Comparison of ENCODE assay signal across 23 cellular contexts in the genomic region with DNA sequence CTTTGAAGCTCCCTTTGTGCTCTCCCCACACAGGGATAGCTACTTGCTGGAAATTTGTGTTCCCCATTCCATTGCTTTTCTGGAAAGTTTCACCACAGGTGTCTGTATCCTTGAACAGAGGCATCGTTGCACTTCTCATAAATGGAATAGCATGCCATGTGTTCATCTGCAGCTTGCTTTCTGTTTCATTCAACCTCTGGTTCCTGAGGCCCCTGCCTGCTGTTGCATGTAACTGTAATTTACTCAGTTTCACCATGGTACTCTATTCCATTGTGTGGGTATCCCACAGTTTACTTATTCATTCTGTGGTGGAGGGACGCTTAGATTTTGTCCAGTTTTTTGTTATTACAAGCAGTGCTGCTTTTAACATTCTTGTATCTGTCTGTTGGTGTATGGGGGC. TPM values are rescaled to one million over a fixed set of nuclear protein-coding genes. Genes with fewer than 3 reads are reported as not detected.
DNase-seq lines count a peak whose midpoint lies in the region; ATAC-seq and TF ChIP-seq lines count a peak whose summit lies in the region.
"Had no signal": no experiment of that assay in that cellular context is flagged by ENCODE, and none has a peak within 500 bp of the region (broad histone marks: within the 10 kb centered on the region; RNA-seq: fewer than 3 reads in every experiment).

No MANE protein-coding gene starts in this region.

- intact Hi-C loops in left lung (cut with DNase I): no loop called here

- H3F3A ChIP-seq in SU-DHL-6 (ENCODE audit: insufficient read depth): peaks cover 73% of the 10 kb centered on the region

- H3K36me3 ChIP-seq in SU-DHL-6 (ENCODE audit: low read length) (no peaks in the 10 kb centered on the region), left lung (no peaks in the 10 kb centered on the region)
- H3K36me3 ChIP-seq: HAP-1, SJSA1 had no signal

- peaks cover 0 to 32% of the 10 kb centered on the region in 2 donors for H3K4me1 ChIP-seq in left lung
- H3K4me1 ChIP-seq: Caco-2, HAP-1 had no signal

- DNase-seq in DMS 273 (lab: John Stamatoyannopoulos, UW; ENCODE audit: unreplicated experiment) (peak; percentile 52), DMS 273 treated with DMSO at 0.1 percent for 48 hours (lab: John Stamatoyannopoulos, UW) (no peak), NCI-H1694 treated with DMSO at 0.1 percent for 48 hours (lab: John Stamatoyannopoulos, UW) (peak; percentile 38), left lung (no peak), NCI-H1092 treated with DMSO at 0.1 percent for 48 hours (lab: John Stamatoyannopoulos, UW) (no peak), NOMO-1 treated with DMSO at 0.1 percent for 48 hours (lab: John Stamatoyannopoulos, UW; ENCODE audit: unreplicated experiment) (no peak)
- DNase-seq in stimulated activated naive B cell treated with anti-CD40 and anti-IgM and Interleukin-4, amounts not matched to agents 10 μg/mL and 1 μg/mL and 100 μg/mL, for 72 hours: no peak
- DNase-seq: ACHN; Caco-2; CD4-positive, alpha-beta memory T cell; DMS153; GDM1; NCI-H1105 treated with DMSO at 0.1 percent for 48 hours; NCI-H187; NCI-H510A had no signal

- H3K9ac ChIP-seq in SU-DHL-6 (ENCODE audit: low read length): peak overlapping the region; percentile 69
- H3K9ac ChIP-seq: KMS-11 had no signal

- H3K4me1 Mint-ChIP-seq in stimulated activated naive B cell treated with anti-CD40 and anti-IgM and Interleukin-4, amounts not matched to agents 10 μg/mL and 1 μg/mL and 100 μg/mL, for 72 hours: peaks cover 0 to 6% of the 10 kb centered on the region in 2 donors

- no peak overlapping the region for H2AFZ ChIP-seq in SU-DHL-6 (ENCODE audit: low read depth, low read length, severe bottlenecking)
- H2AFZ ChIP-seq: GM23338 had no signal

- no peak overlapping the region for H3K4me3 Mint-ChIP-seq in stimulated activated naive B cell treated with anti-CD40 and anti-IgM and Interleukin-4, amounts not matched to agents 10 μg/mL and 1 μg/mL and 100 μg/mL, for 72 hours
- H3K4me3 Mint-ChIP-seq: CD4-positive, alpha-beta memory T cell; GM23338 had no signal

- peaks cover 100% of the 10 kb centered on the region for H3K79me2 ChIP-seq in SU-DHL-6 (ENCODE audit: insufficient read depth, low read length)

- H3K9me2 ChIP-seq in SU-DHL-6 (replicated peaks; ENCODE audit: insufficient read depth, low read length): no peaks in the 10 kb centered on the region

- H3K4me3 ChIP-seq in SU-DHL-6 (ENCODE audit: insufficient read depth, low read length, poor library complexity, severe bottlenecking): peak overlapping the region; percentile 28
- H3K4me3 ChIP-seq in left lung: no peak overlapping the region
- H3K4me3 ChIP-seq: BLaER1 treated with 17β-estradiol and CSF1 and Interleukin-3, amounts not matched to agents 10 nM and 100 nM; GM23338; HAP-1; SJSA1 had no signal

- H3K9me3 Mint-ChIP-seq in stimulated activated naive B cell treated with anti-CD40 and anti-IgM and Interleukin-4, amounts not matched to agents 10 μg/mL and 1 μg/mL and 100 μg/mL, for 72 hours: peaks cover 0 to 2% of the 10 kb centered on the region in 2 donors
- H3K9me3 Mint-ChIP-seq: GM23338 had no signal

- peak overlapping the region; percentile 84 for H3K4me2 ChIP-seq in SU-DHL-6 (ENCODE audit: low read depth, low read length, poor library complexity, severe bottlenecking)
- H3K4me2 ChIP-seq: GM23338, KMS-11 had no signal

- H3K27me3 Mint-ChIP-seq in stimulated activated naive B cell treated with anti-CD40 and anti-IgM and Interleukin-4, amounts not matched to agents 10 μg/mL and 1 μg/mL and 100 μg/mL, for 72 hours: peaks cover 0 to 9% of the 10 kb centered on the region in 2 donors
- H3K27me3 Mint-ChIP-seq: CD4-positive, alpha-beta memory T cell had no signal

- TF ChIP-seq CTCF in SU-DHL-6 (IDR thresholded peaks at IDR 0.05; ENCODE audit: insufficient read depth, low read length, poor library complexity, severe bottlenecking): no peak
- TF ChIP-seq CTCF in left lung (IDR thresholded peaks at IDR 0.05): no peak

- no peaks in the 10 kb centered on the region for H4K20me1 ChIP-seq in SU-DHL-6 (ENCODE audit: low read depth, low read length)

- no peak for ATAC-seq in left lung
- ATAC-seq in stimulated activated naive B cell treated with anti-CD40 and anti-IgM and Interleukin-4, amounts not matched to agents 10 μg/mL and 1 μg/mL and 100 μg/mL, for 72 hours (replicated peaks): no peak
- ATAC-seq: Right ventricle myocardium inferior had no signal

- no peaks in the 10 kb centered on the region for H3K36me3 Mint-ChIP-seq in stimulated activated naive B cell treated with anti-CD40 and anti-IgM and Interleukin-4, amounts not matched to agents 10 μg/mL and 1 μg/mL and 100 μg/mL, for 72 hours

- H3K27me3 ChIP-seq in SU-DHL-6 (ENCODE audit: low read length) (no peaks in the 10 kb centered on the region), left lung (no peaks in the 10 kb centered on the region)
- H3K27me3 ChIP-seq: BLaER1 treated with 17β-estradiol and CSF1 and Interleukin-3, amounts not matched to agents 10 nM and 100 nM; SJSA1 had no signal

- no peaks in the 10 kb centered on the region for H3K9me3 ChIP-seq in SU-DHL-6 (ENCODE audit: insufficient read depth, low read length)
- no peaks in the 10 kb centered on the region for H3K9me3 ChIP-seq in left lung
- H3K9me3 ChIP-seq: Caco-2, HAP-1, SJSA1 had no signal

- H3K27ac Mint-ChIP-seq in stimulated activated naive B cell treated with anti-CD40 and anti-IgM and Interleukin-4, amounts not matched to agents 10 μg/mL and 1 μg/mL and 100 μg/mL, for 72 hours: no peak overlapping the region
- H3K27ac Mint-ChIP-seq: CD4-positive, alpha-beta memory T cell; GM23338 had no signal

- H3K27ac ChIP-seq in SU-DHL-6 (ENCODE audit: low read depth, low read length) (peak overlapping the region; percentile 96), left lung (no peak overlapping the region)
- H3K27ac ChIP-seq: 22Rv1, KMS-11, SJSA1 had no signal

RNA-seq across cellular contexts. Expression of gene EEPD1, which starts 32.0 kb away (rescaled TPM):
- total RNA-seq in left lung: 10 to 100 TPM in 1 of 2 donors, 1 to 10 TPM in 1; 7.8 to 11.8 TPM

Comparison
In these comparisons a context has a peak if more than half of its experiments do, and no peak if none do; other contexts are left out.
1. DNase-seq: peak in DMS 273 (single experiment) and NCI-H1694 treated with DMSO at 0.1 percent for 48 hours (single experiment); none in DMS 273 treated with DMSO at 0.1 percent for 48 hours (single experiment), left lung (0 of 2), stimulated activated naive B cell treated with anti-CD40 and anti-IgM and Interleukin-4, amounts not matched to agents 10 μg/mL and 1 μg/mL and 100 μg/mL, for 72 hours (single experiment), NCI-H1092 treated with DMSO at 0.1 percent for 48 hours (single experiment) and NOMO-1 treated with DMSO at 0.1 percent for 48 hours (single experiment).